Comparison of ENCODE assay signal across 9 cellular contexts in genomic region chr7:118311121-118311803, GRCh38.
DNase-seq lines count a peak whose midpoint lies in the region; ATAC-seq, FAIRE-seq and TF ChIP-seq lines count a peak whose summit lies in the region.
"Had no signal": no experiment of that assay in that cellular context is flagged by ENCODE, and none has a peak within 500 bp of the region (broad histone marks: within the 10 kb centered on the region; RNA-seq: fewer than 3 reads in every experiment).

No MANE protein-coding gene starts in this region.

- H3K4me3 ChIP-seq in A549 = no peak overlapping the region
- H3K4me3 ChIP-seq: neural progenitor cell had no signal

- no peaks in the 10 kb centered on the region for H3K4me1 ChIP-seq in A549
- H3K4me1 ChIP-seq: neural progenitor cell had no signal

- TF ChIP-seq EP300 in A549 (IDR thresholded peaks at IDR 0.05) = no peak

- peak overlapping the region; percentile 27; the same call in 1 of the 3 replicates for H3K4me2 ChIP-seq in A549
- H3K4me2 ChIP-seq: neural progenitor cell had no signal

- WGBS in A549 (ENCODE audit: missing lambda C conversion rate) = 3% methylated on average over 1 of the region's 1 CpG

- no peaks in the 10 kb centered on the region for H3K9me3 ChIP-seq in A549

- ATAC-seq in A549 (no peak), GM19328 (IDR thresholded peaks at IDR 0.05; ENCODE audit: unreplicated experiment) (peak; percentile 77), HG03066 (IDR thresholded peaks at IDR 0.05; ENCODE audit: low read depth, unreplicated experiment) (peak; percentile 82)

- TF ChIP-seq POLR2A in A549 (IDR thresholded peaks at IDR 0.05; ENCODE audit: low read length) = no peak

- H3K27ac ChIP-seq in A549 = no peak overlapping the region
- H3K27ac ChIP-seq: neural progenitor cell had no signal

- DNase-seq in A549 (ENCODE audit: low read depth in 1 of 2, low spot score in 1 of 2) = peak in 1 of 2 experiments; percentile 11
- peak; percentile 39 for DNase-seq in RKO (ENCODE audit: low spot score)
- DNase-seq in stimulated activated CD4-positive, alpha-beta T cell treated with anti-CD3 and anti-CD28 coated beads, Interleukin-1b, Interleukin-23, amount 100 ng/mL, for 48 hours = no peak
- DNase-seq in hippocampal formation (lab: John Stamatoyannopoulos, UW) = no peak
- no peak for DNase-seq in activated T-cell treated with anti-CD3 and anti-CD28 coated beads, Interleukin-2, amount 50 U/mL, for 48 hours
- DNase-seq in NCI-H1436 (lab: John Stamatoyannopoulos, UW) = no peak

- POLR2A ChIA-PET in A549 (lab: Yijun Ruan, JAX) = no interaction called here

- CTCF ChIA-PET in A549 (lab: Yijun Ruan, JAX) = no interaction called here

- no peak for TF ChIP-seq RAD21 in A549 (conservative IDR thresholded peaks at IDR 0.05 in 1 of 2, IDR thresholded peaks at IDR 0.05 in 1 of 2)

- TF ChIP-seq CTCF in A549 (IDR thresholded peaks at IDR 0.05) = no peak

- no peak for FAIRE-seq in A549 (lab: Jason Lieb, UNC)

TF ChIP-seq in A549, 52 proteins besides CTCF, POLR2A, EP300 and RAD21:
- TF ChIP-seq CEBPB (IDR thresholded peaks at IDR 0.05) = peak in 1 of 2 experiments; percentile 55; a peak in 1 of 4 replicates
- peak; percentile 35; the same call in 1 of the 2 replicates for TF ChIP-seq HES2 (IDR thresholded peaks at IDR 0.05)
- TF ChIP-seq PBX3 (IDR thresholded peaks at IDR 0.05) = no peak
- no peak for TF ChIP-seq HOXB5 (CRISPR knock-in tag; IDR thresholded peaks at IDR 0.05)

Comparison
In these comparisons a context has a peak if more than half of its experiments do, and no peak if none do; other contexts are left out.
1. ATAC-seq: peak in GM19328 (single experiment) and HG03066 (single experiment); none in A549 (0 of 2).